Comparison of ENCODE assay signal across 1 cellular context in the genomic region with DNA sequence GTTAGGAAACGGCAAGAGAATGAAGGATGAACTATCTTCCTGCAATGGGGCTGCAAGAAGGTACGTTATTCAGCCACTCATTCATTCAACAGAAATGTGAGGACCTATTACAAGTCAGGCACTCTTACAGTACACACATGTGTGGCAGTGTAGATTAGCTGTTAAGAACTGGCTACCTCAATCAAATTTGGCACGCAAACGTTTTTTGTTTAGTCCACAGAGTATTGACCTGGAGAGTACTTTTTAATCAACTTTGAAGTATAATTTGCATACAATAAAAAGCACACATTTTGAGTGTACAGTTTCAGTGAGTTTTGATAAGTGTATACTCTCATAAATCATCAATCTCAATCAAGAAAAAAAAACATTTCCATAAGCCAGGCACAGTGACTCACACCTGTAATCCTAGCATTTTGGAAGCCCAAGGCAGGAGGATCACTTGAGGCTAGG.
TF ChIP-seq lines count a peak whose summit lies in the region.

No MANE protein-coding gene starts in this region.

TF ChIP-seq in GM23338, 12 proteins besides CTCF, POLR2A, EP300 and RAD21 (continued from another document):
- TF ChIP-seq EZH2phosphoT487 (IDR thresholded peaks at IDR 0.05; ENCODE audit: unreplicated experiment) = no peak
